In genomic region chr9:21455320-21455719, GRCh38 we compare ENCODE assay signal across 8 cellular contexts. TPM values are rescaled to one million over a fixed set of nuclear protein-coding genes. Genes with fewer than 3 reads are reported as not detected.
DNase-seq lines count a peak whose midpoint lies in the region; ATAC-seq and TF ChIP-seq lines count a peak whose summit lies in the region.

No MANE protein-coding gene starts in this region.

- peak; percentile 50 for TF ChIP-seq CTCF in hepatocyte (IDR thresholded peaks at IDR 0.05; ENCODE audit: poor library complexity)

- no peak overlapping the region for H2AFZ ChIP-seq in hepatocyte

- H3K9me2 ChIP-seq in hepatocyte (replicated peaks; ENCODE audit: insufficient read depth) = no peaks in the 10 kb centered on the region

- no peak overlapping the region for H3K4me2 ChIP-seq in hepatocyte

- H3K9me3 ChIP-seq in hepatocyte (ENCODE audit: low read depth) = no peaks in the 10 kb centered on the region

- no peak overlapping the region for H3K27ac ChIP-seq in hepatocyte

- no peaks in the 10 kb centered on the region for H3K4me1 ChIP-seq in hepatocyte (ENCODE audit: insufficient read depth)

- H3K27me3 ChIP-seq in hepatocyte = no peaks in the 10 kb centered on the region

- ATAC-seq in GM21515 (IDR thresholded peaks at IDR 0.05; ENCODE audit: unreplicated experiment) = peak; percentile 91

- no peaks in the 10 kb centered on the region for H4K20me1 ChIP-seq in hepatocyte (ENCODE audit: insufficient read depth, poor library complexity, severe bottlenecking)

- peak; percentile 58 for DNase-seq in DMS 273 (lab: John Stamatoyannopoulos, UW; ENCODE audit: unreplicated experiment)
- DNase-seq in DMS 273 treated with DMSO at 0.1 percent for 48 hours (lab: John Stamatoyannopoulos, UW) = no peak
- peak; percentile 31 for DNase-seq in HT1080 (ENCODE audit: low read depth)
- peak; percentile 10 for DNase-seq in activated CD4-positive, alpha-beta T cell treated with anti-CD3 and anti-CD28 coated beads, Interleukin-2, amount 50 U/mL, for 1 hour
- peak; percentile 50 for DNase-seq in hepatocyte (ENCODE audit: low spot score)
- peak; percentile 22 for DNase-seq in stromal cell of bone marrow (ENCODE audit: low read depth)
- no peak for DNase-seq in T1000 (lab: John Stamatoyannopoulos, UW)

- no peak overlapping the region for H3K4me3 ChIP-seq in hepatocyte

- no peaks in the 10 kb centered on the region for H3K36me3 ChIP-seq in hepatocyte (replicated peaks; ENCODE audit: insufficient read depth, low read depth)

- no peaks in the 10 kb centered on the region for H3K79me2 ChIP-seq in hepatocyte

RNA-seq across cellular contexts. Expression of gene IFNA1, which starts 15.1 kb away (rescaled TPM):
- total RNA-seq in HT1080 (2014; rRNA removed; shearing (Covaris generic)) = not detected in 2 replicates
- not detected in 2 replicates for polyA plus RNA-seq in HT1080 (2015; cell fraction: cytosol; rRNA removed)
- not detected in 2 replicates for polyA plus RNA-seq in HT1080 (2015; cell fraction: nucleus; rRNA removed)
- not detected in 2 replicates for total RNA-seq in hepatocyte
- polyA plus RNA-seq in hepatocyte = not detected in 2 replicates

RNA-seq across cellular contexts. Expression of gene IFNE, which starts 26.8 kb away (rescaled TPM):
- 0.43 and 0.94 TPM in 2 replicates for total RNA-seq in HT1080 (2014; rRNA removed; shearing (Covaris generic))
- polyA plus RNA-seq in HT1080 (2015; cell fraction: cytosol; rRNA removed) = 0.33 and 0.62 TPM in 2 replicates
- polyA plus RNA-seq in HT1080 (2015; cell fraction: nucleus; rRNA removed) = 4.9 and 5.0 TPM in 2 replicates
- 0.64 and 0.67 TPM in 2 replicates for total RNA-seq in hepatocyte
- polyA plus RNA-seq in hepatocyte = not detected in 2 replicates

RNA-seq across cellular contexts. Expression of gene IFNA8, which starts 46.4 kb away (rescaled TPM):
- total RNA-seq in HT1080 (2014; rRNA removed; shearing (Covaris generic)) = not detected in 2 replicates
- not detected in 2 replicates for polyA plus RNA-seq in HT1080 (2015; cell fraction: cytosol; rRNA removed)
- not detected in 2 replicates for polyA plus RNA-seq in HT1080 (2015; cell fraction: nucleus; rRNA removed)
- not detected in 2 replicates for total RNA-seq in hepatocyte
- not detected in 2 replicates for polyA plus RNA-seq in hepatocyte

Comparison
In these comparisons a context has a peak if more than half of its experiments do, and no peak if none do; other contexts are left out.
1. DNase-seq: peak in DMS 273 (single experiment), HT1080 (single experiment), activated CD4-positive, alpha-beta T cell treated with anti-CD3 and anti-CD28 coated beads, Interleukin-2, amount 50 U/mL, for 1 hour (single experiment), hepatocyte (single experiment) and stromal cell of bone marrow (single experiment); none in DMS 273 treated with DMSO at 0.1 percent for 48 hours (single experiment) and T1000 (single experiment).